2 cellular contexts compared by ENCODE assay signal in genomic region chr13:113539822-113540221, GRCh38.
TF ChIP-seq lines count a peak whose summit lies in the region.

No MANE protein-coding gene starts in this region.

TF ChIP-seq in IMR-90, 13 proteins besides CTCF, POLR2A, EP300 and RAD21:
- no peak for TF ChIP-seq RFX5 (IDR thresholded peaks at IDR 0.05; ENCODE audit: low read depth, low read length)
- no peak for TF ChIP-seq RCOR1 (IDR thresholded peaks at IDR 0.05; ENCODE audit: insufficient replicate concordance, low read length)
- TF ChIP-seq CEBPB (IDR thresholded peaks at IDR 0.05; ENCODE audit: low read depth, low read length), result peak; percentile 88

TF ChIP-seq in H1, 55 proteins besides CTCF, POLR2A, EP300 and RAD21:
- TF ChIP-seq CEBPB (IDR thresholded peaks at IDR 0.05; ENCODE audit: low read depth, low read length) (peak; percentile 17; the same call in 1 of the 2 replicates), ATF3 (IDR thresholded peaks at IDR 0.05; ENCODE audit: insufficient read depth, low read depth, low read length) (no peak)
